In the genomic region with DNA sequence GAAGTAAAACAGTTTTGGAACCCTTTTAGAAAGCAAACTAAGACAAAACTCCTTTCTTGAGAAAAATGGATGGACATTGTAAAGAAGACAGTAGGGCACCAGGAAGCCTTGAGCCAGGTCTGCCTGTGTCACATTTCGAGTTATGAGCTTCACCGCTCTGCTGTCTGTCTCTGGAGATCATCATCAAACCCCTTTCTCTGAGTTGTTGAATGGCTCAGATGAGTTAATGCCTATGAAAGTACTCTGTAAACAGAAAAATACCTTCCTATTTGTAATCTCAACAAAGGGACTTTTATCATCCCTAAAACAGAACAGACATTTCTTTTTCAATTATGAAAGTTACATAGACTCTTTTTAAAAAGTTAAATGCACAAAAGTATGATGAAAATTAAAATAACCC, we compare ENCODE assay signal across 15 cellular contexts.
DNase-seq lines count a peak whose midpoint lies in the region; ATAC-seq and TF ChIP-seq lines count a peak whose summit lies in the region.
"Had no signal": no experiment of that assay in that cellular context is flagged by ENCODE, and none has a peak within 500 bp of the region (broad histone marks: within the 10 kb centered on the region; RNA-seq: fewer than 3 reads in every experiment).

No MANE protein-coding gene starts in this region.

- H2AFZ ChIP-seq in OCI-LY7 (ENCODE audit: low read length) = no peak overlapping the region

- H3K4me1 ChIP-seq in mesodermal cell (ENCODE audit: control insufficient read depth, insufficient read depth, low read length, poor library complexity, severe bottlenecking) = peaks cover 40% of the 10 kb centered on the region
- peaks cover 54% of the 10 kb centered on the region for H3K4me1 ChIP-seq in OCI-LY7 (ENCODE audit: insufficient read depth, low read length, poor library complexity, severe bottlenecking)

- H3K27me3 Mint-ChIP-seq in natural killer cell treated with Interleukin-12 subunit alpha and Interleukin-12 subunit beta and Interleukin-15 and Interleukin-18, amount 100 ng/mL, for 72 hours = no peaks in the 10 kb centered on the region
- H3K27me3 Mint-ChIP-seq in natural killer cell (ENCODE audit: low read depth in 2 of 2) = no peaks in the 10 kb centered on the region
- peaks cover 8% of the 10 kb centered on the region for H3K27me3 Mint-ChIP-seq in activated T-helper 2 cell treated with anti-CD3 and anti-CD28 coated beads, Interferon-gamma antibody, Interleukin-2, Interleukin-4, amounts not matched to agents 10 μg/mL and 5 μg/mL and 100 μg/mL, durations not matched to agents 14 hours and 24 hours and 36 hours (ENCODE audit: low read depth)

- H3K4me2 ChIP-seq in OCI-LY7 (ENCODE audit: low read length) = no peak overlapping the region

- CTCF ChIA-PET in OCI-LY7 (lab: Charles Lee; ENCODE audit: unreplicated experiment) = no interaction called here

- WGBS in mesodermal cell (ENCODE audit: insufficient coverage in 2 of 2), 2 experiments = 100% methylated on average over 2 of the region's 2 CpGs; no CpG with 5 or more reads in 1 of the 2 experiments

- no peaks in the 10 kb centered on the region for H3K27me3 ChIP-seq in WERI-Rb-1 (ENCODE audit: insufficient read depth, low read depth, severe bottlenecking)
- H3K27me3 ChIP-seq: adrenal gland had no signal

- H3K9me3 Mint-ChIP-seq in natural killer cell treated with Interleukin-12 subunit alpha and Interleukin-12 subunit beta and Interleukin-15 and Interleukin-18, amount 100 ng/mL, for 72 hours = no peaks in the 10 kb centered on the region
- H3K9me3 Mint-ChIP-seq in natural killer cell = no peaks in the 10 kb centered on the region
- no peaks in the 10 kb centered on the region for H3K9me3 Mint-ChIP-seq in activated T-helper 2 cell treated with anti-CD3 and anti-CD28 coated beads, Interferon-gamma antibody, Interleukin-2, Interleukin-4, amounts not matched to agents 10 μg/mL and 5 μg/mL and 100 μg/mL, durations not matched to agents 14 hours and 24 hours and 36 hours

- TF ChIP-seq CTCF in natural killer cell (IDR thresholded peaks at IDR 0.05) = no peak
- TF ChIP-seq CTCF in WERI-Rb-1 (IDR thresholded peaks at IDR 0.05; ENCODE audit: low read depth, low read length) = no peak
- TF ChIP-seq CTCF in OCI-LY7 (conservative IDR thresholded peaks at IDR 0.05; ENCODE audit: low read length) = no peak

- H3K27ac ChIP-seq in mesodermal cell (ENCODE audit: low read depth, low read length, severe bottlenecking) (peak overlapping the region; percentile 83), WERI-Rb-1 (no peak overlapping the region), OCI-LY7 (ENCODE audit: low read depth, low read length, poor library complexity, severe bottlenecking) (no peak overlapping the region)
- H3K27ac ChIP-seq: adrenal gland had no signal

- H3K9me3 ChIP-seq in mesodermal cell (ENCODE audit: control insufficient read depth, low read length) (no peaks in the 10 kb centered on the region), WERI-Rb-1 (ENCODE audit: severe bottlenecking) (no peaks in the 10 kb centered on the region), OCI-LY7 (ENCODE audit: low read length) (no peaks in the 10 kb centered on the region)
- H3K9me3 ChIP-seq: adrenal gland had no signal

- no peak for DNase-seq in natural killer cell treated with Interleukin-12 subunit alpha and Interleukin-12 subunit beta and Interleukin-15 and Interleukin-18, amount 100 ng/mL, for 72 hours (ENCODE audit: low spot score)
- DNase-seq in natural killer cell (no peak), WERI-Rb-1 (no peak), EL (no peak), OCI-LY7 (ENCODE audit: low spot score) (no peak)
- DNase-seq in activated T-helper 2 cell treated with anti-CD3 and anti-CD28 coated beads, Interferon-gamma antibody, Interleukin-2, Interleukin-4, amounts not matched to agents 10 μg/mL and 5 μg/mL and 100 μg/mL, durations not matched to agents 14 hours and 24 hours and 36 hours (ENCODE audit: low spot score) = no peak
- DNase-seq: adrenal gland; head of caudate nucleus; NCI-H524; nucleus accumbens; OCI-M1; stimulated activated naive CD4-positive, alpha-beta T cell had no signal

- no peaks in the 10 kb centered on the region for H4K20me1 ChIP-seq in OCI-LY7 (ENCODE audit: insufficient read depth, low read length)

- H3K4me3 ChIP-seq in mesodermal cell (ENCODE audit: extremely low read depth, insufficient read depth, low read length, poor library complexity, severe bottlenecking) = no peak overlapping the region
- no peak overlapping the region for H3K4me3 ChIP-seq in WERI-Rb-1 (ENCODE audit: low read depth, low read length)
- no peak overlapping the region for H3K4me3 ChIP-seq in OCI-LY7 (ENCODE audit: low read depth, low read length, poor library complexity, severe bottlenecking)
- H3K4me3 ChIP-seq: adrenal gland, skin epidermis had no signal

- intact Hi-C loops in natural killer cell (cut with micrococcal nuclease) (no loop called here), OCI-LY7 (cut with micrococcal nuclease; ENCODE audit: unreplicated experiment) (no loop called here)
- intact Hi-C loops in activated T-helper 2 cell treated with anti-CD3 and anti-CD28 coated beads, Interferon-gamma antibody, Interleukin-2, Interleukin-4, amounts not matched to agents 10 μg/mL and 5 μg/mL and 100 μg/mL, durations not matched to agents 14 hours and 24 hours and 36 hours (cut with micrococcal nuclease) = loop anchor here (1.0 to 10.0 kb wide), 14 partner anchors 10 to 618 kb away; no protein-coding TSS in a partner anchor

- peaks cover 66 to 82% of the 10 kb centered on the region in 2 donors for H3K4me1 Mint-ChIP-seq in natural killer cell treated with Interleukin-12 subunit alpha and Interleukin-12 subunit beta and Interleukin-15 and Interleukin-18, amount 100 ng/mL, for 72 hours (ENCODE audit: low read depth in 2 of 2)
- H3K4me1 Mint-ChIP-seq in natural killer cell = peaks cover 37 to 53% of the 10 kb centered on the region in 2 donors
- H3K4me1 Mint-ChIP-seq in activated T-helper 2 cell treated with anti-CD3 and anti-CD28 coated beads, Interferon-gamma antibody, Interleukin-2, Interleukin-4, amounts not matched to agents 10 μg/mL and 5 μg/mL and 100 μg/mL, durations not matched to agents 14 hours and 24 hours and 36 hours (ENCODE audit: low read depth) = peaks cover 74% of the 10 kb centered on the region

- H3K79me2 ChIP-seq in OCI-LY7 (ENCODE audit: insufficient read depth, low read depth, low read length) = no peaks in the 10 kb centered on the region

- POLR2A ChIA-PET in OCI-LY7 (lab: Charles Lee) = interaction anchor here (0.6 kb wide), 1 partner anchor 243 kb away, joined by 3 read pairs; no protein-coding TSS in a partner anchor

- H3K36me3 ChIP-seq in mesodermal cell (ENCODE audit: control insufficient read depth, insufficient read depth, low read length) (no peaks in the 10 kb centered on the region), WERI-Rb-1 (no peaks in the 10 kb centered on the region), OCI-LY7 (ENCODE audit: insufficient read depth, low read length) (no peaks in the 10 kb centered on the region)
- H3K36me3 ChIP-seq: adrenal gland had no signal

- peak overlapping the region; percentile 71 for H3K4me3 Mint-ChIP-seq in natural killer cell treated with Interleukin-12 subunit alpha and Interleukin-12 subunit beta and Interleukin-15 and Interleukin-18, amount 100 ng/mL, for 72 hours
- H3K4me3 Mint-ChIP-seq in natural killer cell = no peak overlapping the region
- peak overlapping the region; percentile 23 for H3K4me3 Mint-ChIP-seq in activated T-helper 2 cell treated with anti-CD3 and anti-CD28 coated beads, Interferon-gamma antibody, Interleukin-2, Interleukin-4, amounts not matched to agents 10 μg/mL and 5 μg/mL and 100 μg/mL, durations not matched to agents 14 hours and 24 hours and 36 hours (ENCODE audit: low read depth)

- no peaks in the 10 kb centered on the region for H3K36me3 Mint-ChIP-seq in natural killer cell treated with Interleukin-12 subunit alpha and Interleukin-12 subunit beta and Interleukin-15 and Interleukin-18, amount 100 ng/mL, for 72 hours
- no peaks in the 10 kb centered on the region for H3K36me3 Mint-ChIP-seq in natural killer cell
- peaks cover 30% of the 10 kb centered on the region for H3K36me3 Mint-ChIP-seq in activated T-helper 2 cell treated with anti-CD3 and anti-CD28 coated beads, Interferon-gamma antibody, Interleukin-2, Interleukin-4, amounts not matched to agents 10 μg/mL and 5 μg/mL and 100 μg/mL, durations not matched to agents 14 hours and 24 hours and 36 hours (ENCODE audit: low read depth)

- no peak for ATAC-seq in natural killer cell treated with Interleukin-12 subunit alpha and Interleukin-12 subunit beta and Interleukin-15 and Interleukin-18, amount 100 ng/mL, for 72 hours
- no peak for ATAC-seq in natural killer cell
- ATAC-seq: esophagus mucosa had no signal

- H3K9me2 ChIP-seq in OCI-LY7 (ENCODE audit: insufficient read depth, low read length) = no peaks in the 10 kb centered on the region

- BruUV-seq in OCI-LY7 (replicated peaks; lab: Mats Ljungman, UMichigan) = no TSS peak

- peak overlapping the region; percentile 87 to 88 for H3K27ac Mint-ChIP-seq in natural killer cell treated with Interleukin-12 subunit alpha and Interleukin-12 subunit beta and Interleukin-15 and Interleukin-18, amount 100 ng/mL, for 72 hours
- no peak overlapping the region for H3K27ac Mint-ChIP-seq in natural killer cell
- H3K27ac Mint-ChIP-seq in activated T-helper 2 cell treated with anti-CD3 and anti-CD28 coated beads, Interferon-gamma antibody, Interleukin-2, Interleukin-4, amounts not matched to agents 10 μg/mL and 5 μg/mL and 100 μg/mL, durations not matched to agents 14 hours and 24 hours and 36 hours = peak overlapping the region; percentile 95

Comparison
In these comparisons a context has a peak if more than half of its experiments do, and no peak if none do; other contexts are left out.
1. H3K27ac Mint-ChIP-seq: peak in natural killer cell treated with Interleukin-12 subunit alpha and Interleukin-12 subunit beta and Interleukin-15 and Interleukin-18, amount 100 ng/mL, for 72 hours (2 of 2) and activated T-helper 2 cell treated with anti-CD3 and anti-CD28 coated beads, Interferon-gamma antibody, Interleukin-2, Interleukin-4, amounts not matched to agents 10 μg/mL and 5 μg/mL and 100 μg/mL, durations not matched to agents 14 hours and 24 hours and 36 hours (single experiment); none in natural killer cell (0 of 2).